In genomic region chr19:48874309-48875135, GRCh38 we compare ENCODE assay signal across 6 cellular contexts. TPM values are rescaled to one million over a fixed set of nuclear protein-coding genes. Genes with fewer than 3 reads are reported as not detected.
DNase-seq lines count a peak whose midpoint lies in the region; ATAC-seq and TF ChIP-seq lines count a peak whose summit lies in the region.

No MANE protein-coding gene starts in this region.

- peak overlapping the region; percentile 100 for H3K4me2 ChIP-seq in PC-3 (ENCODE audit: low read length)
- H3K4me2 ChIP-seq in smooth muscle cell = peak overlapping the region; percentile 98

- H3K4me1 ChIP-seq in PC-3 (ENCODE audit: insufficient read depth, low read length) (peaks cover 15% of the 10 kb centered on the region), smooth muscle cell (ENCODE audit: low read depth) (peaks cover 6% of the 10 kb centered on the region)

- intact Hi-C loops in PC-3 (cut with micrococcal nuclease) = no loop called here

- CTCF ChIA-PET in PC-3 (lab: Charles Lee) = no interaction called here

- peaks cover 7% of the 10 kb centered on the region for H3F3A ChIP-seq in PC-3 (ENCODE audit: low read length, unreplicated experiment)
- peaks cover 48% of the 10 kb centered on the region for H3F3A ChIP-seq in smooth muscle cell (ENCODE audit: low read depth)

- no peak overlapping the region for H2AFZ ChIP-seq in PC-3 (ENCODE audit: low read length)
- H2AFZ ChIP-seq in smooth muscle cell (ENCODE audit: low read depth) = no peak overlapping the region

- H4K20me1 ChIP-seq in PC-3 (ENCODE audit: low read length) (peaks cover 31% of the 10 kb centered on the region), smooth muscle cell (ENCODE audit: low read depth) (peaks cover 63% of the 10 kb centered on the region)

- H3K27me3 ChIP-seq in PC-3 (ENCODE audit: low read length) = no peaks in the 10 kb centered on the region
- no peaks in the 10 kb centered on the region for H3K27me3 ChIP-seq in smooth muscle cell (ENCODE audit: low read depth)

- H3K27ac ChIP-seq in PC-3 (ENCODE audit: low read length) (peak overlapping the region; percentile 95), smooth muscle cell (ENCODE audit: low read depth) (peak overlapping the region; percentile 100)

- no peaks in the 10 kb centered on the region for H3K9me2 ChIP-seq in PC-3 (replicated peaks; ENCODE audit: low read length)

- BruUV-seq in PC-3 (replicated peaks; lab: Mats Ljungman, UMichigan) = TSS peak; percentile 45

- H3K9me3 ChIP-seq in PC-3 (ENCODE audit: low read length) (no peaks in the 10 kb centered on the region), smooth muscle cell (replicated peaks; ENCODE audit: low read depth) (no peaks in the 10 kb centered on the region)

- peaks cover 41% of the 10 kb centered on the region for H3K79me2 ChIP-seq in PC-3 (ENCODE audit: low read length)
- peaks cover 38% of the 10 kb centered on the region for H3K79me2 ChIP-seq in smooth muscle cell (ENCODE audit: low read depth)

- peaks cover 26% of the 10 kb centered on the region for H3K36me3 ChIP-seq in PC-3 (ENCODE audit: low read depth, low read length)
- H3K36me3 ChIP-seq in smooth muscle cell (ENCODE audit: low read depth) = no peaks in the 10 kb centered on the region

- ATAC-seq in PC-3 (peak; percentile 4; the same call in 1 of the 2 replicates), omental fat pad (ENCODE audit: low FRiP score) (no peak), GM21619 (IDR thresholded peaks at IDR 0.05; ENCODE audit: unreplicated experiment) (no peak)

- H3K4me3 ChIP-seq in PC-3 (ENCODE audit: low read length) (peak overlapping the region; percentile 100), epithelial cell of proximal tubule (ENCODE audit: low read depth, low read length) (peak overlapping the region; percentile 100), smooth muscle cell (peak overlapping the region; percentile 97)

- 38% methylated on average over 17 of the region's 17 CpGs for WGBS in smooth muscle cell (ENCODE audit: low lambda C conversion rate)

- POLR2A ChIA-PET in PC-3 (lab: Charles Lee; ENCODE audit: unreplicated experiment) = interaction anchor here (0.5 kb wide), 2 partner anchors 54 to 89 kb away, joined by 3 read pairs; no protein-coding TSS in a partner anchor

- H3K9ac ChIP-seq in PC-3 (ENCODE audit: low read length) = peak overlapping the region; percentile 100
- peak overlapping the region; percentile 100 for H3K9ac ChIP-seq in smooth muscle cell (ENCODE audit: low read depth)

- TF ChIP-seq CTCF in PC-3 (conservative IDR thresholded peaks at IDR 0.05; ENCODE audit: low read depth, low read length) = no peak
- TF ChIP-seq CTCF in epithelial cell of proximal tubule (conservative IDR thresholded peaks at IDR 0.05; ENCODE audit: low read depth, low read length) = no peak
- TF ChIP-seq CTCF in smooth muscle cell (IDR thresholded peaks at IDR 0.05; ENCODE audit: borderline replicate concordance, insufficient read depth, poor library complexity, severe bottlenecking) = no peak
- no peak for TF ChIP-seq CTCF in omental fat pad (IDR thresholded peaks at IDR 0.05)

- DNase-seq in GM04504 (ENCODE audit: low read depth) = peak; percentile 33
- peak; percentile 73 for DNase-seq in PC-3
- DNase-seq in epithelial cell of proximal tubule (ENCODE audit: low read depth) = no peak
- DNase-seq in smooth muscle cell (lab: John Stamatoyannopoulos, UW; ENCODE audit: unreplicated experiment) = no peak
- DNase-seq in omental fat pad (ENCODE audit: low spot score) = no peak

RNA-seq across cellular contexts. Expression of gene PPP1R15A, which starts 2.3 kb away (rescaled TPM):
- 78.0 and 105 TPM in 2 replicates for total RNA-seq in PC-3 (2014; rRNA removed)
- total RNA-seq in epithelial cell of proximal tubule = 23.9 and 32.2 TPM in 2 replicates
- total RNA-seq in smooth muscle cell = 88.5 and 99.3 TPM in 2 replicates
- polyA plus RNA-seq in smooth muscle cell = 339 and 357 TPM in 2 replicates
- 100 to 1,000 TPM; 105 to 282 (median 176) TPM for total RNA-seq in omental fat pad

RNA-seq across cellular contexts. Expression of gene PLEKHA4, which starts 6.1 kb away (rescaled TPM):
- total RNA-seq in PC-3 (2014; rRNA removed) (0.63 and 1.2 TPM in 2 replicates), epithelial cell of proximal tubule (1.8 and 5.0 TPM in 2 replicates), smooth muscle cell (2.6 and 4.4 TPM in 2 replicates), omental fat pad (10 to 100 TPM in 3 of 4 donors, 1 to 10 TPM in 1; 7.3 to 18.7 (median 14.9) TPM)
- 32.6 and 39.2 TPM in 2 replicates for polyA plus RNA-seq in smooth muscle cell

RNA-seq across cellular contexts. Expression of gene TULP2, which starts 24.0 kb away (rescaled TPM):
- total RNA-seq in PC-3 (2014; rRNA removed) (not detected in 2 replicates), epithelial cell of proximal tubule (not detected in 2 replicates), smooth muscle cell (0.18 TPM in 1 of 2 replicates, not detected in the other), omental fat pad (not detected)
- 1.2 and 1.8 TPM in 2 replicates for polyA plus RNA-seq in smooth muscle cell

RNA-seq across cellular contexts. Expression of gene NUCB1, which starts 25.6 kb away (rescaled TPM):
- 137 and 138 TPM in 2 replicates for total RNA-seq in PC-3 (2014; rRNA removed)
- 142 and 250 TPM in 2 replicates for total RNA-seq in epithelial cell of proximal tubule
- total RNA-seq in smooth muscle cell = 146 and 221 TPM in 2 replicates
- polyA plus RNA-seq in smooth muscle cell = 292 and 329 TPM in 2 replicates
- 100 to 1,000 TPM; 197 to 280 (median 253) TPM for total RNA-seq in omental fat pad

RNA-seq across cellular contexts. Expression of gene HSD17B14, which starts 38.2 kb away (rescaled TPM):
- total RNA-seq in PC-3 (2014; rRNA removed) = 15.0 and 15.4 TPM in 2 replicates
- total RNA-seq in epithelial cell of proximal tubule = 2.2 and 2.8 TPM in 2 replicates
- total RNA-seq in smooth muscle cell = 14.8 and 19.3 TPM in 2 replicates
- polyA plus RNA-seq in smooth muscle cell = 16.4 and 16.9 TPM in 2 replicates
- 10 to 100 TPM; 11.0 to 19.3 (median 13.0) TPM for total RNA-seq in omental fat pad

Comparison
In these comparisons a context has a peak if more than half of its experiments do, and no peak if none do; other contexts are left out.
1. DNase-seq: peak in GM04504 (single experiment) and PC-3 (single experiment); none in epithelial cell of proximal tubule (single experiment), smooth muscle cell (single experiment) and omental fat pad (single experiment).
2. Peak in every context shown above with its lines, with median percentiles within 50 percentile points of each other: H3K4me3 ChIP-seq.